In the genomic region with DNA sequence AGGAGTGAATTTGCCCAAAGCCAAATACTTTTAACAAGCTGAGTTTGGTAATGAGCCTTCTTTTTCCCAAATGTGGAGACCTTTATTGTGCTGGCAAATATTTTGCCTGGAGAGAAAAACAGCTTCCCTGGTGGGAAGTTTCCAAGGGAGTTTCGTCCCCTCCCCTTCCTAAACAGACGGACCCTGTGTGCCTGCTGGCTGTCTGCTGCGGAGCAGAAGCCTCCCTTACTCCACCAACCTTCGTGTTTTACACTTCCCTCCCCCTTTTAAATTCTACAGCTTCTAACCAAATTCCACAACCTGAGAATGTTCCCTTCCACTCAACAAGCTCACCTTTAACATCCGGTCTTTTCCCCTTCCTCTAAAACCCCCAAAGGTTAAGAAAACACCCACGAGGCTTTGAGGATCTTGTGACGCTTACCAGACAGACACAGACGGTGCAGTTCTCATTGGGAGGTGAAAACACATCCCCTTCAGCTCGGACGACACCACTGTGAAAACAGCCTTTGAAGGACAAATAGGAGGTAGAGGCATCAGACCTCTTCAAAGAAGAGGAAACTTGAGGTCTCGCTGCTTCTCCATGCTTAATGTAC, we compare ENCODE assay signal across 18 cellular contexts. TPM values are rescaled to one million over a fixed set of nuclear protein-coding genes. Genes with fewer than 3 reads are reported as not detected.
"Had no signal": no experiment of that assay in that cellular context is flagged by ENCODE, and none has a peak within 500 bp of the region (broad histone marks: within the 10 kb centered on the region; RNA-seq: fewer than 3 reads in every experiment).

No MANE protein-coding gene starts in this region.

- H3K36me3 Mint-ChIP-seq: natural killer cell treated with Interleukin-12 subunit alpha and Interleukin-12 subunit beta and Interleukin-15 and Interleukin-18, amount 100 ng/mL, for 72 hours; T-cell had no signal

- H3K27me3 Mint-ChIP-seq: activated CD4-positive, alpha-beta T cell treated with anti-CD3 and anti-CD28 coated beads for 36 hours; activated CD8-positive, alpha-beta T cell treated with anti-CD3 and anti-CD28 coated beads for 36 hours had no signal

- H3K4me3 Mint-ChIP-seq: activated CD4-positive, alpha-beta T cell treated with anti-CD3 and anti-CD28 coated beads for 36 hours; activated CD8-positive, alpha-beta T cell treated with anti-CD3 and anti-CD28 coated beads for 36 hours; activated naive CD4-positive, alpha-beta T cell treated with anti-CD3 and anti-CD28 coated beads for 36 hours; dendritic cell treated with granulocyte-macrophage colony-stimulating factor and Interleukin-4, amounts not matched to agents 40 ng/mL and 50 ng/mL, for 4 days; effector memory CD8-positive, alpha-beta T cell; natural killer cell treated with Interleukin-12 subunit alpha and Interleukin-12 subunit beta and Interleukin-15 and Interleukin-18, amount 100 ng/mL, for 72 hours; T-cell had no signal

- DNase-seq: activated CD4-positive, alpha-beta T cell treated with anti-CD3 and anti-CD28 coated beads for 36 hours; activated CD8-positive, alpha-beta memory T cell treated with anti-CD3 and anti-CD28 coated beads, Interleukin-2, amount 50 U/mL, for 48 hours; activated CD8-positive, alpha-beta T cell treated with anti-CD3 and anti-CD28 coated beads for 36 hours; activated naive CD4-positive, alpha-beta T cell treated with anti-CD3 and anti-CD28 coated beads for 36 hours; body of pancreas; effector memory CD8-positive, alpha-beta T cell; erythroblast; kidney glomerular epithelial cell; lower lobe of right lung; ovary; sigmoid colon; stimulated activated CD4-positive, alpha-beta T cell treated with anti-CD3 and anti-CD28 coated beads, Interleukin-2, amount 100 ng/mL, for 24 hours; stimulated activated naive CD4-positive, alpha-beta T cell treated with Interleukin-2 at 50 U/mL for 16 hours; T-cell had no signal

- H3K4me1 Mint-ChIP-seq: activated CD4-positive, alpha-beta T cell treated with anti-CD3 and anti-CD28 coated beads for 36 hours; T-cell had no signal

- H3K9me3 Mint-ChIP-seq: activated CD8-positive, alpha-beta T cell treated with anti-CD3 and anti-CD28 coated beads for 36 hours; activated naive CD4-positive, alpha-beta T cell treated with anti-CD3 and anti-CD28 coated beads for 36 hours; dendritic cell treated with granulocyte-macrophage colony-stimulating factor and Interleukin-4, amounts not matched to agents 40 ng/mL and 50 ng/mL, for 4 days; effector memory CD8-positive, alpha-beta T cell; natural killer cell treated with Interleukin-12 subunit alpha and Interleukin-12 subunit beta and Interleukin-15 and Interleukin-18, amount 100 ng/mL, for 72 hours; T-cell had no signal

- H3K27ac Mint-ChIP-seq: activated CD4-positive, alpha-beta T cell treated with anti-CD3 and anti-CD28 coated beads for 36 hours; activated CD8-positive, alpha-beta T cell treated with anti-CD3 and anti-CD28 coated beads for 36 hours; activated naive CD4-positive, alpha-beta T cell treated with anti-CD3 and anti-CD28 coated beads for 36 hours; dendritic cell treated with granulocyte-macrophage colony-stimulating factor and Interleukin-4, amounts not matched to agents 40 ng/mL and 50 ng/mL, for 4 days; effector memory CD8-positive, alpha-beta T cell; natural killer cell treated with Interleukin-12 subunit alpha and Interleukin-12 subunit beta and Interleukin-15 and Interleukin-18, amount 100 ng/mL, for 72 hours; T-cell had no signal

RNA-seq across cellular contexts. Expression of a gene that starts 37.1 kb away (rescaled TPM):
- total RNA-seq: activated CD4-positive, alpha-beta T cell treated with anti-CD3 and anti-CD28 coated beads for 36 hours; activated CD8-positive, alpha-beta T cell treated with anti-CD3 and anti-CD28 coated beads for 36 hours; activated naive CD4-positive, alpha-beta T cell treated with anti-CD3 and anti-CD28 coated beads for 36 hours; mucosa of gallbladder; natural killer cell treated with Interleukin-12 subunit alpha and Interleukin-12 subunit beta and Interleukin-15 and Interleukin-18, amount 100 ng/mL, for 72 hours; T-cell; vagina had no signal

RNA-seq across cellular contexts. Expression of a gene that starts 55.9 kb away (rescaled TPM):
- total RNA-seq: activated CD4-positive, alpha-beta T cell treated with anti-CD3 and anti-CD28 coated beads for 36 hours; activated CD8-positive, alpha-beta T cell treated with anti-CD3 and anti-CD28 coated beads for 36 hours; activated naive CD4-positive, alpha-beta T cell treated with anti-CD3 and anti-CD28 coated beads for 36 hours; mucosa of gallbladder; natural killer cell treated with Interleukin-12 subunit alpha and Interleukin-12 subunit beta and Interleukin-15 and Interleukin-18, amount 100 ng/mL, for 72 hours; T-cell had no signal
